8 cellular contexts compared by ENCODE assay signal in the genomic region with DNA sequence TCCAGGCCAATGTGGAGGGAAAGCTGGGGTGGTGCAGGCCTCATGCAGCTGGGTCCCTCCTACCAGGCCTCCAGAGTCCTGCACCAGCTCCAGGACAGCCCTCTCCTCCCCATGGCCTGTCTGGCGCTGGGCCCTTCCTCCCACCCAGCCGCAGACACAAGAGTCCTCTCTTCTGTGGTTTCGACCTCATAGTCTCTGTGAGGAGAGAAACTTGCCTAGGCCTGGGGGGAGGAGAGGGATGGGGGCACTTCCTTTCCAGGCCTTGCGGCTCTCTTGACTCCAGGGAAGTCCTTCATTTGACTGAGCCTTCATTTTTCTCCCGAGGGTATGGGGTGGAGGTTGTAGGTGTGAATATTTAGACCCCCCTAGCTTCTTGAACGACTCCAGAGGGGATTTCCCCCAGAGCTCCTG. TPM values are rescaled to one million over a fixed set of nuclear protein-coding genes. Genes with fewer than 3 reads are reported as not detected.
DNase-seq lines count a peak whose midpoint lies in the region; ATAC-seq and TF ChIP-seq lines count a peak whose summit lies in the region.

No MANE protein-coding gene starts in this region.

- peaks cover 4% of the 10 kb centered on the region for H3K27me3 Mint-ChIP-seq in nephron progenitor cell (ENCODE audit: low read depth, poor library complexity)

- no peaks in the 10 kb centered on the region for H3K9me3 Mint-ChIP-seq in nephron progenitor cell

- H2AFZ ChIP-seq in PC-3 (ENCODE audit: low read length) = no peak overlapping the region

- peaks cover 43% of the 10 kb centered on the region for H3K79me2 ChIP-seq in PC-3 (ENCODE audit: low read length)

- no peaks in the 10 kb centered on the region for H3K9me2 ChIP-seq in PC-3 (replicated peaks; ENCODE audit: low read length)

- H3K27ac Mint-ChIP-seq in nephron progenitor cell = peak overlapping the region; percentile 92

- no peak overlapping the region for H3K9ac ChIP-seq in BLaER1
- H3K9ac ChIP-seq in PC-3 (ENCODE audit: low read length) = peak overlapping the region; percentile 94; the same call in 1 of the 2 replicates

- peaks cover 6% of the 10 kb centered on the region for H3F3A ChIP-seq in PC-3 (ENCODE audit: low read length, unreplicated experiment)

- H3K27me3 ChIP-seq in BLaER1 = peaks cover 57% of the 10 kb centered on the region
- H3K27me3 ChIP-seq in PC-3 (ENCODE audit: low read length) = no peaks in the 10 kb centered on the region
- H3K27me3 ChIP-seq in esophagus squamous epithelium = no peaks in the 10 kb centered on the region

- H4K20me1 ChIP-seq in BLaER1 (peaks cover 33% of the 10 kb centered on the region), PC-3 (ENCODE audit: low read length) (no peaks in the 10 kb centered on the region)

- 8 to 23% methylated on average over 2 to 4 of the region's 6 CpGs for WGBS in esophagus squamous epithelium, 2 donors

- peaks cover 36% of the 10 kb centered on the region for H3K4me1 ChIP-seq in BLaER1
- H3K4me1 ChIP-seq in PC-3 (ENCODE audit: insufficient read depth, low read length) = peaks cover 22% of the 10 kb centered on the region; the same call in 1 of the 2 replicates
- H3K4me1 ChIP-seq in esophagus squamous epithelium = peaks cover 18 to 69% (median 33%) of the 10 kb centered on the region in 3 donors

- H3K27ac ChIP-seq in BLaER1 = no peak overlapping the region
- no peak overlapping the region for H3K27ac ChIP-seq in PC-3 (ENCODE audit: low read length)
- peak overlapping the region; percentile 96 to 99 (median 99) for H3K27ac ChIP-seq in esophagus squamous epithelium

- peak overlapping the region; percentile 99 for H3K4me3 Mint-ChIP-seq in nephron progenitor cell

- no TSS peak for BruUV-seq in PC-3 (replicated peaks; lab: Mats Ljungman, UMichigan)

- no peaks in the 10 kb centered on the region for H3K9me3 ChIP-seq in BLaER1
- H3K9me3 ChIP-seq in PC-3 (ENCODE audit: low read length) = no peaks in the 10 kb centered on the region
- H3K9me3 ChIP-seq in esophagus squamous epithelium = no peaks in the 10 kb centered on the region

- H3K36me3 Mint-ChIP-seq in nephron progenitor cell (ENCODE audit: low read depth) = peaks cover 47% of the 10 kb centered on the region

- H3K4me1 Mint-ChIP-seq in nephron progenitor cell = peaks cover 37% of the 10 kb centered on the region

- H3K4me3 ChIP-seq in BLaER1 (peak overlapping the region; percentile 63; the same call in 1 of the 2 replicates), PC-3 (ENCODE audit: low read length) (peak overlapping the region; percentile 93), esophagus squamous epithelium (peak overlapping the region; percentile 83 to 92 (median 88))

- intact Hi-C loops in PC-3 (cut with micrococcal nuclease) = no loop called here
- intact Hi-C loops in esophagus squamous epithelium (cut with DNase I) = loop anchor here (10.0 kb wide), 1 partner anchor 244 kb away; a partner anchor contains a TSS

- no peak for TF ChIP-seq CTCF in PC-3 (conservative IDR thresholded peaks at IDR 0.05; ENCODE audit: low read depth, low read length)
- no peak for TF ChIP-seq CTCF in esophagus squamous epithelium (IDR thresholded peaks at IDR 0.05)
- no peak for TF ChIP-seq CTCF in nephron progenitor cell (IDR thresholded peaks at IDR 0.05)

- H3K36me3 ChIP-seq in BLaER1 = peaks cover 23% of the 10 kb centered on the region
- H3K36me3 ChIP-seq in PC-3 (ENCODE audit: low read depth, low read length) = peaks cover 20% of the 10 kb centered on the region; the same call in 1 of the 2 replicates
- peaks cover 13 to 52% (median 24%) of the 10 kb centered on the region in 3 donors for H3K36me3 ChIP-seq in esophagus squamous epithelium

- POLR2A ChIA-PET in PC-3 (lab: Charles Lee; ENCODE audit: unreplicated experiment) = interaction anchor here (2.1 kb wide), 1 partner anchor 13 kb away, joined by 14 read pairs; no protein-coding TSS in a partner anchor

- no peak for ATAC-seq in PC-3

- CTCF ChIA-PET in PC-3 (lab: Charles Lee) = interaction anchor here (2.5 kb wide), 1 partner anchor 12 kb away, joined by 11 read pairs; no protein-coding TSS in a partner anchor

- peak overlapping the region; percentile 74 for H3K4me2 ChIP-seq in BLaER1
- peak overlapping the region; percentile 90 for H3K4me2 ChIP-seq in PC-3 (ENCODE audit: low read length)

- DNase-seq in PC-3 (no peak), esophagus squamous epithelium (lab: John Stamatoyannopoulos, UW) (no peak), nephron progenitor cell (no peak), GOT3 (lab: John Stamatoyannopoulos, UW) (no peak), NCI-H526 (lab: John Stamatoyannopoulos, UW) (no peak)
- DNase-seq in NK-92 treated with Interleukin-12 subunit alpha and Interleukin-12 subunit beta, amount 100 ng/mL, for 24 hours (lab: John Stamatoyannopoulos, UW) = no peak
- DNase-seq in activated CD4-positive, CD25-positive, alpha-beta regulatory T cell (lab: John Stamatoyannopoulos, UW) = no peak

- TF ChIP-seq POLR2A in esophagus squamous epithelium (IDR thresholded peaks at IDR 0.05) = no peak

RNA-seq across cellular contexts. Expression of a gene that starts 2.3 kb away (rescaled TPM):
- total RNA-seq in PC-3 (2014; rRNA removed) (80.4 and 85.0 TPM in 2 replicates), esophagus squamous epithelium (100 to 1,000 TPM in 3 of 4 donors, 10 to 100 TPM in 1; 67.9 to 127 (median 102) TPM)

RNA-seq across cellular contexts. Expression of a gene that starts 8.9 kb away (rescaled TPM):
- total RNA-seq in PC-3 (2014; rRNA removed) (114 and 180 TPM in 2 replicates), esophagus squamous epithelium (100 to 1,000 TPM in 1 of 4 donors, 10 to 100 TPM in 3; 32.8 to 142 (median 82.1) TPM)

RNA-seq across cellular contexts. Expression of a gene that starts 23.4 kb away (rescaled TPM):
- total RNA-seq in PC-3 (2014; rRNA removed) (not detected in 2 replicates), esophagus squamous epithelium (10 to 100 TPM in 1 of 4 donors, 1 to 10 TPM in 2, not detected in 1; 2.5 to 12.6 (median 7.8) TPM)

RNA-seq across cellular contexts. Expression of a gene that starts 32.9 kb away (rescaled TPM):
- total RNA-seq in PC-3 (2014; rRNA removed) = 46.5 and 59.3 TPM in 2 replicates
- 100 to 1,000 TPM; 111 to 314 (median 128) TPM for total RNA-seq in esophagus squamous epithelium

RNA-seq across cellular contexts. Expression of a gene that starts 44.4 kb away (rescaled TPM):
- total RNA-seq in PC-3 (2014; rRNA removed) = 0.18 TPM in 1 of 2 replicates, not detected in the other
- total RNA-seq in esophagus squamous epithelium = under 1 TPM; 0.19 to 0.83 (median 0.32) TPM

Comparison
In these comparisons a context has a peak if more than half of its experiments do, and no peak if none do; other contexts are left out.
1. H3K27ac ChIP-seq: peak in esophagus squamous epithelium (4 of 4); none in BLaER1 (single experiment) and PC-3 (single experiment).
2. Peak in every context shown above with its lines, with median percentiles within 50 percentile points of each other: H3K4me3 ChIP-seq.